Comparison of ENCODE assay signal across 11 cellular contexts in the genomic region with DNA sequence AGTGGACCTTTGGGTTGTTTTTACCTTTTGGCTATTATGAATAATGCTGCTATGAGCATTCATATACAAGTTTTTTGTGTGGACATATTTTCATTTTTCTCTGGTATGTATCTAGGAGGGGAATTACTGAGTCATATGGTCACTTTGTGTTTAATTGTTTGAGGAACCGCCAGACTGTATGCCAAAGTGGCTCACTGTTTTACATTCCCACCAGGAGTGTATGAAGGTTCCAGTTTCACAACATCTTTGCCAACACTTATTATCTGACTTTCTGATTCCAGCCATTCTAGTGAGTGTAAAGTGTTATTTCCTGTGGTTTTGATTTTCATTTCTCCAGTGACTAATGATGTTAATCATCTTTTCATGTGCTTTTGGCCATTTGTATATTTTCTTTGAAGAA. TPM values are rescaled to one million over a fixed set of nuclear protein-coding genes. Genes with fewer than 3 reads are reported as not detected.
DNase-seq lines count a peak whose midpoint lies in the region; ATAC-seq and TF ChIP-seq lines count a peak whose summit lies in the region.
"Had no signal": no experiment of that assay in that cellular context is flagged by ENCODE, and none has a peak within 500 bp of the region (broad histone marks: within the 10 kb centered on the region; RNA-seq: fewer than 3 reads in every experiment).

No MANE protein-coding gene starts in this region.

- H3K4me3 Mint-ChIP-seq in T-helper 1 cell treated with Interleukin-12 subunit alpha and Interleukin-12 subunit beta and Interleukin-4 antibody, amounts not matched to agents 30 μg/mL and 1 μg/mL, for 36 hours: no peak overlapping the region
- H3K4me3 Mint-ChIP-seq in activated CD4-positive, alpha-beta memory T cell treated with anti-CD3 and anti-CD28 coated beads, Interleukin-2, amount 10 ng/mL, durations not matched to agents 7 days and 5 days: no peak overlapping the region
- H3K4me3 Mint-ChIP-seq in stimulated activated effector memory CD8-positive, alpha-beta T cell treated with anti-CD3 and anti-CD28 coated beads, Interleukin-12 subunit alpha, Interleukin-12 subunit beta, amount 100 ng/mL, for 72 hours: no peak overlapping the region

- POLR2A ChIA-PET in activated CD4-positive, alpha-beta memory T cell treated with anti-CD3 and anti-CD28 coated beads, Interleukin-2, amount 10 ng/mL, durations not matched to agents 7 days and 5 days (lab: Charles Lee): interaction anchor here (0.9 kb wide), 1 partner anchor 16 kb away, joined by 4 read pairs; no protein-coding TSS in a partner anchor
- POLR2A ChIA-PET in RWPE1 (lab: Yijun Ruan, JAX; ENCODE audit: low non-redundant PET): no interaction called here

- peaks cover 51% of the 10 kb centered on the region for H3K4me1 Mint-ChIP-seq in T-helper 1 cell treated with Interleukin-12 subunit alpha and Interleukin-12 subunit beta and Interleukin-4 antibody, amounts not matched to agents 30 μg/mL and 1 μg/mL, for 36 hours (ENCODE audit: low read depth)
- peaks cover 49% of the 10 kb centered on the region for H3K4me1 Mint-ChIP-seq in activated CD4-positive, alpha-beta memory T cell treated with anti-CD3 and anti-CD28 coated beads, Interleukin-2, amount 10 ng/mL, durations not matched to agents 7 days and 5 days
- peaks cover 56% of the 10 kb centered on the region for H3K4me1 Mint-ChIP-seq in stimulated activated effector memory CD8-positive, alpha-beta T cell treated with anti-CD3 and anti-CD28 coated beads, Interleukin-12 subunit alpha, Interleukin-12 subunit beta, amount 100 ng/mL, for 72 hours

- H3K27ac Mint-ChIP-seq in T-helper 1 cell treated with Interleukin-12 subunit alpha and Interleukin-12 subunit beta and Interleukin-4 antibody, amounts not matched to agents 30 μg/mL and 1 μg/mL, for 36 hours: peak overlapping the region; percentile 34
- peak overlapping the region; percentile 34 for H3K27ac Mint-ChIP-seq in activated CD4-positive, alpha-beta memory T cell treated with anti-CD3 and anti-CD28 coated beads, Interleukin-2, amount 10 ng/mL, durations not matched to agents 7 days and 5 days
- H3K27ac Mint-ChIP-seq in stimulated activated effector memory CD8-positive, alpha-beta T cell treated with anti-CD3 and anti-CD28 coated beads, Interleukin-12 subunit alpha, Interleukin-12 subunit beta, amount 100 ng/mL, for 72 hours: no peak overlapping the region

- DNase-seq in T-helper 1 cell (no peak), epithelial cell of prostate (ENCODE audit: low read depth, low spot score) (peak; percentile 79), inferior parietal cortex (ENCODE audit: extremely low spot score) (no peak), RPMI8226 (no peak), RWPE1 (ENCODE audit: low spot score) (no peak)
- peak; percentile 11 for DNase-seq in activated CD4-positive, alpha-beta memory T cell treated with anti-CD3 and anti-CD28 coated beads, Interleukin-2, amount 10 ng/mL, durations not matched to agents 7 days and 5 days
- no peak for DNase-seq in stimulated activated effector memory CD8-positive, alpha-beta T cell treated with anti-CD3 and anti-CD28 coated beads, Interleukin-12 subunit alpha, Interleukin-12 subunit beta, amount 100 ng/mL, for 72 hours (ENCODE audit: low spot score in 2 of 2)
- DNase-seq: effector CD4-positive, alpha-beta T cell had no signal

- H3K27ac ChIP-seq in epithelial cell of prostate (peak overlapping the region; percentile 88), RWPE1 (no peak overlapping the region)
- H3K27ac ChIP-seq: A549, right atrium auricular region had no signal

- CTCF ChIA-PET in activated CD4-positive, alpha-beta memory T cell treated with anti-CD3 and anti-CD28 coated beads, Interleukin-2, amount 10 ng/mL, durations not matched to agents 7 days and 5 days (lab: Charles Lee): interaction anchor here (1.0 to 1.5 kb wide), 2 partner anchors 10 to 24 kb away, joined by 3 to 7 read pairs; no protein-coding TSS in a partner anchor
- CTCF ChIA-PET in RWPE1 (lab: Yijun Ruan, JAX): interaction anchor here (0.6 kb wide), 1 partner anchor 17 kb away, joined by 4 read pairs; no protein-coding TSS in a partner anchor

- peaks cover 43% of the 10 kb centered on the region for H3K36me3 Mint-ChIP-seq in T-helper 1 cell treated with Interleukin-12 subunit alpha and Interleukin-12 subunit beta and Interleukin-4 antibody, amounts not matched to agents 30 μg/mL and 1 μg/mL, for 36 hours (ENCODE audit: low read depth)
- peaks cover 57% of the 10 kb centered on the region for H3K36me3 Mint-ChIP-seq in activated CD4-positive, alpha-beta memory T cell treated with anti-CD3 and anti-CD28 coated beads, Interleukin-2, amount 10 ng/mL, durations not matched to agents 7 days and 5 days (ENCODE audit: low read depth)
- peaks cover 15% of the 10 kb centered on the region for H3K36me3 Mint-ChIP-seq in stimulated activated effector memory CD8-positive, alpha-beta T cell treated with anti-CD3 and anti-CD28 coated beads, Interleukin-12 subunit alpha, Interleukin-12 subunit beta, amount 100 ng/mL, for 72 hours

- H3K9me3 Mint-ChIP-seq in T-helper 1 cell treated with Interleukin-12 subunit alpha and Interleukin-12 subunit beta and Interleukin-4 antibody, amounts not matched to agents 30 μg/mL and 1 μg/mL, for 36 hours: no peaks in the 10 kb centered on the region
- H3K9me3 Mint-ChIP-seq in activated CD4-positive, alpha-beta memory T cell treated with anti-CD3 and anti-CD28 coated beads, Interleukin-2, amount 10 ng/mL, durations not matched to agents 7 days and 5 days: no peaks in the 10 kb centered on the region
- no peaks in the 10 kb centered on the region for H3K9me3 Mint-ChIP-seq in stimulated activated effector memory CD8-positive, alpha-beta T cell treated with anti-CD3 and anti-CD28 coated beads, Interleukin-12 subunit alpha, Interleukin-12 subunit beta, amount 100 ng/mL, for 72 hours

- no peak for TF ChIP-seq CTCF in RWPE1 (conservative IDR thresholded peaks at IDR 0.05; ENCODE audit: low read depth)

- peak; percentile 70 for ATAC-seq in stimulated activated effector memory CD8-positive, alpha-beta T cell treated with anti-CD3 and anti-CD28 coated beads, Interleukin-12 subunit alpha, Interleukin-12 subunit beta, amount 100 ng/mL, for 72 hours
- ATAC-seq: A549 had no signal

- no peaks in the 10 kb centered on the region for H3K27me3 Mint-ChIP-seq in T-helper 1 cell treated with Interleukin-12 subunit alpha and Interleukin-12 subunit beta and Interleukin-4 antibody, amounts not matched to agents 30 μg/mL and 1 μg/mL, for 36 hours (ENCODE audit: low read depth)
- H3K27me3 Mint-ChIP-seq in activated CD4-positive, alpha-beta memory T cell treated with anti-CD3 and anti-CD28 coated beads, Interleukin-2, amount 10 ng/mL, durations not matched to agents 7 days and 5 days: no peaks in the 10 kb centered on the region

RNA-seq across cellular contexts. Expression of a gene that starts 51.8 kb away (rescaled TPM):
- 10 to 100 TPM; 47.0 to 47.3 TPM for total RNA-seq in activated CD4-positive, alpha-beta memory T cell treated with anti-CD3 and anti-CD28 coated beads, Interleukin-2, amount 10 ng/mL, durations not matched to agents 7 days and 5 days

RNA-seq across cellular contexts. Expression of a gene that starts 59.2 kb away (rescaled TPM):
- 10 to 100 TPM; 89.5 to 91.8 TPM for total RNA-seq in activated CD4-positive, alpha-beta memory T cell treated with anti-CD3 and anti-CD28 coated beads, Interleukin-2, amount 10 ng/mL, durations not matched to agents 7 days and 5 days

Comparison
In these comparisons a context has a peak if more than half of its experiments do, and no peak if none do; other contexts are left out.
1. DNase-seq: peak in activated CD4-positive, alpha-beta memory T cell treated with anti-CD3 and anti-CD28 coated beads, Interleukin-2, amount 10 ng/mL, durations not matched to agents 7 days and 5 days (single experiment) and epithelial cell of prostate (single experiment); none in T-helper 1 cell (0 of 5), stimulated activated effector memory CD8-positive, alpha-beta T cell treated with anti-CD3 and anti-CD28 coated beads, Interleukin-12 subunit alpha, Interleukin-12 subunit beta, amount 100 ng/mL, for 72 hours (0 of 2), inferior parietal cortex (single experiment), RPMI8226 (single experiment) and RWPE1 (single experiment).